ENCODE assay signal across 2 cellular contexts in genomic region chr2:219273887-219274391, GRCh38.
TF ChIP-seq lines count a peak whose summit lies in the region.

No MANE protein-coding gene starts in this region.

TF ChIP-seq in IMR-90, 13 proteins besides CTCF, POLR2A, EP300 and RAD21:
- TF ChIP-seq CHD1 (IDR thresholded peaks at IDR 0.05; ENCODE audit: low read depth, low read length) (no peak), FOS (IDR thresholded peaks at IDR 0.05; ENCODE audit: low read depth, low read length) (0 out of 2 replicates have a peak, but pooled peaks have one; percentile 14)

TF ChIP-seq in HEK293T, 16 proteins besides CTCF, POLR2A, EP300 and RAD21:
- TF ChIP-seq NFRKB (IDR thresholded peaks at IDR 0.05) (no peak), FOXM1 (IDR thresholded peaks at IDR 0.05; ENCODE audit: borderline replicate concordance) (no peak), ZNF384 (IDR thresholded peaks at IDR 0.05) (no peak), L3MBTL2 (conservative IDR thresholded peaks at IDR 0.05) (no peak), ELF4 (IDR thresholded peaks at IDR 0.05) (no peak), LEF1 (IDR thresholded peaks at IDR 0.05; ENCODE audit: borderline replicate concordance) (no peak), HDGF (IDR thresholded peaks at IDR 0.05; ENCODE audit: borderline replicate concordance) (no peak), SP1 (IDR thresholded peaks at IDR 0.05) (no peak)
TF ChIP-seq in HEK293T: peak in this region for 0.
